In the genomic region with DNA sequence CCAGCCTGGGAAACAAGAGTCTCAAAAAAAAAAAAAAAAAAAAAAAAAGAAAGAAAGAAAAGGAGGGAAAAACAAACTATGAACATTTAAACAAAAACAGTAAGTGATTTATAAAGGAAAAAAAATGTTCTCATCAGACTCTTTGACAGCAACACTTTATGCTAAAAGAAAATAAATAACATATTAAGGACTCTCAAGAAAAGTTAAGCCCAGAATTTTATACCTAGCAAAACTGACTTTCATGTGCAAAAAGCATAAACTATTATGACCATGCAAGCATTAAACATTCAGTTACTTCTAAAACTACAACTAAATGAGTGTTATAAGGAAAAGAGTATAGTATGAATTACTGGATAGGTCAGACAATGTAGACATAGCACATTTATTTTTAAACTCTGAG, we compare ENCODE assay signal across 29 cellular contexts.
"Had no signal": no experiment of that assay in that cellular context is flagged by ENCODE, and none has a peak within 500 bp of the region (broad histone marks: within the 10 kb centered on the region; RNA-seq: fewer than 3 reads in every experiment).

No MANE protein-coding gene starts in this region.

- H3K27ac ChIP-seq: neutrophil, ovary, parathyroid adenoma, psoas muscle, spleen, testis, tibial artery, transverse colon had no signal

- DNase-seq: naive thymus-derived CD8-positive, alpha-beta T cell; nephron progenitor cell; nucleus accumbens; ovary; spleen; stimulated activated CD4-positive, alpha-beta T cell treated with anti-CD3 and anti-CD28 coated beads, Interleukin-12 subunit alpha, Interleukin-12 subunit beta, amount 100 ng/mL, for 4 hours; stimulated activated CD4-positive, alpha-beta T cell treated with anti-CD3 and anti-CD28 coated beads, Interleukin-1b, Interleukin-23, amount 100 ng/mL, for 48 hours; stimulated activated CD4-positive, alpha-beta T cell treated with anti-CD3 and anti-CD28 coated beads, Interleukin-4, amount 100 ng/mL, for 1 hour; stimulated activated CD4-positive, alpha-beta T cell treated with anti-CD3 and anti-CD28 coated beads, Interleukin-4, amount 100 ng/mL, for 4 hours; stimulated activated CD8-positive, alpha-beta memory T cell treated with anti-CD3 and anti-CD28 coated beads, Interleukin-4, amount 100 ng/mL, for 48 hours; stimulated activated naive CD4-positive, alpha-beta T cell; stimulated activated naive CD8-positive, alpha-beta T cell treated with anti-CD3 and anti-CD28 coated beads, Interleukin-15, amount 100 ng/mL, for 72 hours; stimulated activated naive CD8-positive, alpha-beta T cell treated with anti-CD3 and anti-CD28 coated beads, Interleukin-15, Interleukin-2, amounts not matched to agents 100 U/mL and 50 U/mL, for 24 hours; substantia nigra; testis; tibial artery; transverse colon had no signal

- H2AFZ ChIP-seq: parathyroid adenoma had no signal

- H3K9me3 ChIP-seq: neutrophil, ovary, suprapubic skin, testis, tibial artery, vagina had no signal

- H3K4me1 ChIP-seq: parathyroid adenoma, psoas muscle, spleen, testis, tibial artery had no signal

- H3K27me3 ChIP-seq: ovary, suprapubic skin, testis, vagina had no signal

- H3K4me2 ChIP-seq: smooth muscle cell had no signal

- FAIRE-seq: urothelium cell line had no signal

- H3K9ac ChIP-seq: parathyroid adenoma had no signal

- H3K4me3 ChIP-seq: ovary, psoas muscle, skin epidermis, smooth muscle cell, spleen, suprapubic skin, testis, tibial artery, transverse colon, vagina had no signal

- H3K79me2 ChIP-seq: parathyroid adenoma had no signal

- H3K36me3 ChIP-seq: neutrophil, ovary, spleen, suprapubic skin, transverse colon had no signal

- ATAC-seq: naive thymus-derived CD8-positive, alpha-beta T cell; natural killer cell treated with Interleukin-12 subunit alpha and Interleukin-12 subunit beta and Interleukin-15 and Interleukin-18, amount 100 ng/mL, for 72 hours; psoas muscle; right cardiac atrium; sciatic nerve; stimulated activated memory B cell treated with anti-CD40 and anti-IgM and Interleukin-4, amounts not matched to agents 10 μg/mL and 1 μg/mL and 100 μg/mL, for 72 hours; stimulated activated naive CD8-positive, alpha-beta T cell treated with anti-CD3 and anti-CD28 coated beads, Interleukin-15, amount 100 ng/mL, for 72 hours; stimulated activated naive CD8-positive, alpha-beta T cell treated with anti-CD3 and anti-CD28 coated beads, Interleukin-15, Interleukin-2, amounts not matched to agents 100 U/mL and 50 U/mL, for 24 hours had no signal
